9 cellular contexts compared by ENCODE assay signal in genomic region chr9:72473474-72474241, GRCh38. TPM values are rescaled to one million over a fixed set of nuclear protein-coding genes. Genes with fewer than 3 reads are reported as not detected.
DNase-seq lines count a peak whose midpoint lies in the region; ATAC-seq and TF ChIP-seq lines count a peak whose summit lies in the region.
"Had no signal": no experiment of that assay in that cellular context is flagged by ENCODE, and none has a peak within 500 bp of the region (broad histone marks: within the 10 kb centered on the region; RNA-seq: fewer than 3 reads in every experiment).

No MANE protein-coding gene starts in this region.

- H3K27ac ChIP-seq in foreskin keratinocyte (peak overlapping the region; percentile 83), neuronal stem cell (replicated peaks; ENCODE audit: low read length) (no peak overlapping the region)
- H3K27ac ChIP-seq: HL-60 had no signal

- H3K9me3 ChIP-seq in neuronal stem cell (replicated peaks in 1 of 2; ENCODE audit: control insufficient read depth in 2 of 2, insufficient read depth in 1 of 2, low read depth in 1 of 2, low read length in 2 of 2), result peaks cover 0 to 3% of the 10 kb centered on the region in 2 donors

- H3K4me1 ChIP-seq in foreskin keratinocyte, result peaks cover 43% of the 10 kb centered on the region
- H3K4me1 ChIP-seq in neuronal stem cell (ENCODE audit: control insufficient read depth in 2 of 2, insufficient read depth in 1 of 2, low read depth in 1 of 2, low read length in 2 of 2), result peaks cover 0 to 4% of the 10 kb centered on the region in 2 donors

- H3K79me1 ChIP-seq in neuronal stem cell (ENCODE audit: low read depth, low read length), result no peaks in the 10 kb centered on the region

- no peak overlapping the region for H2BK12ac ChIP-seq in neuronal stem cell (ENCODE audit: low read length)

- DNase-seq in GM12864 (ENCODE audit: low read depth) (peak; percentile 34), foreskin keratinocyte (peak; percentile 47 to 74), NCI-H526 treated with DMSO at 0.1 percent for 48 hours (lab: John Stamatoyannopoulos, UW) (no peak), NCI-H510A treated with DMSO at 0.1 percent for 48 hours (lab: John Stamatoyannopoulos, UW) (no peak), NCI-H69 (lab: John Stamatoyannopoulos, UW) (no peak), neuronal stem cell (ENCODE audit: low spot score) (no peak)

- H3K4me3 ChIP-seq in GM12864 (ENCODE audit: low read depth, low read length) (no peak overlapping the region), neuronal stem cell (ENCODE audit: low read length in 2 of 2) (no peak overlapping the region)

- H2BK120ac ChIP-seq in neuronal stem cell (ENCODE audit: low read depth, low read length), result no peak overlapping the region

- no peak overlapping the region for H2AFZ ChIP-seq in neuronal stem cell (ENCODE audit: low read length)

- H2AK5ac ChIP-seq in neuronal stem cell (ENCODE audit: low read depth, low read length), result no peak overlapping the region

- ATAC-seq in GM21515 (IDR thresholded peaks at IDR 0.05; ENCODE audit: unreplicated experiment) (peak; percentile 77), HG03520 (IDR thresholded peaks at IDR 0.05; ENCODE audit: unreplicated experiment) (peak; percentile 94), foreskin keratinocyte (peak; percentile 26)

- H3K27me3 ChIP-seq in foreskin keratinocyte (no peaks in the 10 kb centered on the region), neuronal stem cell (ENCODE audit: control insufficient read depth in 3 of 3, insufficient read depth in 3 of 3, low read depth in 1 of 3, low read length in 3 of 3) (no peaks in the 10 kb centered on the region)

- H3K14ac ChIP-seq in neuronal stem cell (ENCODE audit: low read length), result no peak overlapping the region

- H4K91ac ChIP-seq in neuronal stem cell (ENCODE audit: low read depth, low read length, poor library complexity), result no peak overlapping the region

- TF ChIP-seq CTCF in GM12864 (IDR thresholded peaks at IDR 0.05; ENCODE audit: low read depth, low read length, missing control alignments) (no peak), foreskin keratinocyte (conservative IDR thresholded peaks at IDR 0.05) (no peak)

- H3K4me2 ChIP-seq in neuronal stem cell (ENCODE audit: insufficient read depth, low read length, poor library complexity, severe bottlenecking), result no peak overlapping the region

- H2BK5ac ChIP-seq in neuronal stem cell (ENCODE audit: low read length), result no peak overlapping the region

- no peak overlapping the region for H3K18ac ChIP-seq in neuronal stem cell (ENCODE audit: low read length)

- no peak overlapping the region for H3K9ac ChIP-seq in neuronal stem cell (ENCODE audit: low read depth, low read length, poor library complexity)

- H4K8ac ChIP-seq in neuronal stem cell (ENCODE audit: low read depth, low read length), result no peak overlapping the region

- no peaks in the 10 kb centered on the region for H3K36me3 ChIP-seq in neuronal stem cell (replicated peaks in 1 of 2; ENCODE audit: control insufficient read depth in 2 of 2, insufficient read depth in 2 of 2, low read length in 2 of 2)

- H3K4ac ChIP-seq in neuronal stem cell (ENCODE audit: low read length), result no peak overlapping the region

- H3K23ac ChIP-seq in neuronal stem cell (ENCODE audit: low read depth, low read length, poor library complexity), result no peak overlapping the region

- no peak overlapping the region for H2BK15ac ChIP-seq in neuronal stem cell (ENCODE audit: low read length)

RNA-seq across cellular contexts. Expression of gene TMC1, which starts 47.8 kb away (rescaled TPM):
- not detected in 2 replicates for total RNA-seq in foreskin keratinocyte
- polyA plus RNA-seq in foreskin keratinocyte, result not detected in 2 replicates
- not detected for polyA plus RNA-seq in neuronal stem cell (2013, experiment 1 of 2)
- polyA plus RNA-seq in neuronal stem cell (2013, experiment 2 of 2), result 0.01 TPM

Comparison
In these comparisons a context has a peak if more than half of its experiments do, and no peak if none do; other contexts are left out.
1. DNase-seq: peak in GM12864 (single experiment) and foreskin keratinocyte (2 of 2); none in NCI-H526 treated with DMSO at 0.1 percent for 48 hours (single experiment), NCI-H510A treated with DMSO at 0.1 percent for 48 hours (single experiment), NCI-H69 (single experiment) and neuronal stem cell (single experiment).
2. ATAC-seq: peak in every context shown above with its lines; median percentile 94 in HG03520; 77 in GM21515; 26 in foreskin keratinocyte.